ENCODE assay signal across 18 cellular contexts in genomic region chr1:200893411-200893901, GRCh38. TPM values are rescaled to one million over a fixed set of nuclear protein-coding genes. Genes with fewer than 3 reads are reported as not detected.
DNase-seq lines count a peak whose midpoint lies in the region; ATAC-seq and TF ChIP-seq lines count a peak whose summit lies in the region.
"Had no signal": no experiment of that assay in that cellular context is flagged by ENCODE, and none has a peak within 500 bp of the region (broad histone marks: within the 10 kb centered on the region; RNA-seq: fewer than 3 reads in every experiment).

No MANE protein-coding gene starts in this region.

- H3K36me3 ChIP-seq in HUES64 (ENCODE audit: insufficient read depth, low read length) (peaks cover 12% of the 10 kb centered on the region), body of pancreas (replicated peaks in 1 of 2; ENCODE audit: insufficient read depth in 1 of 2, low read depth in 2 of 2) (no peaks in the 10 kb centered on the region), smooth muscle cell (ENCODE audit: low read depth) (no peaks in the 10 kb centered on the region)
- H3K36me3 ChIP-seq: esophagus muscularis mucosa, MG63 had no signal

- H3K4me1 ChIP-seq in HUES64 (ENCODE audit: insufficient read depth, low read length), result peaks cover 60% of the 10 kb centered on the region
- peaks cover 54% of the 10 kb centered on the region for H3K4me1 ChIP-seq in body of pancreas
- H3K4me1 ChIP-seq in smooth muscle cell (ENCODE audit: low read depth), result peaks cover 43% of the 10 kb centered on the region

- intact Hi-C loops in body of pancreas (cut with DNase I), result no loop called here
- intact Hi-C loops in left colon (cut with DNase I, micrococcal nuclease), result no loop called here

- H3K9me3 ChIP-seq in HUES64 (ENCODE audit: insufficient read depth, low read depth, low read length) (no peaks in the 10 kb centered on the region), body of pancreas (no peaks in the 10 kb centered on the region), smooth muscle cell (replicated peaks; ENCODE audit: low read depth) (no peaks in the 10 kb centered on the region)
- H3K9me3 ChIP-seq: esophagus muscularis mucosa, MG63 had no signal

- no peak for TF ChIP-seq CTCF in body of pancreas (IDR thresholded peaks at IDR 0.05)
- no peak for TF ChIP-seq CTCF in smooth muscle cell (IDR thresholded peaks at IDR 0.05; ENCODE audit: borderline replicate concordance, insufficient read depth, poor library complexity, severe bottlenecking)

- peaks cover 13% of the 10 kb centered on the region for H4K20me1 ChIP-seq in smooth muscle cell (ENCODE audit: low read depth)

- no peaks in the 10 kb centered on the region for H3K27me3 ChIP-seq in HUES64 (ENCODE audit: insufficient read depth, low read length)
- no peaks in the 10 kb centered on the region for H3K27me3 ChIP-seq in body of pancreas
- H3K27me3 ChIP-seq in smooth muscle cell (ENCODE audit: low read depth), result no peaks in the 10 kb centered on the region

- H3F3A ChIP-seq in smooth muscle cell (ENCODE audit: low read depth), result peaks cover 8% of the 10 kb centered on the region

- H3K27ac ChIP-seq in HUES64 (ENCODE audit: low read depth, low read length) (peak overlapping the region; percentile 34; the same call in 1 of the 2 replicates), body of pancreas (peak overlapping the region in 3 of 4 donors; percentile 91 to 96 (median 93)), smooth muscle cell (ENCODE audit: low read depth) (no peak overlapping the region)
- H3K27ac ChIP-seq: C4-2B, esophagus muscularis mucosa had no signal

- ATAC-seq in body of pancreas (no peak), left colon (peak; percentile 21)

- TF ChIP-seq POLR2A in body of pancreas (IDR thresholded peaks at IDR 0.05), result no peak

- DNase-seq in body of pancreas (no peak), left colon (peak; percentile 44 to 62), smooth muscle cell (lab: John Stamatoyannopoulos, UW; ENCODE audit: unreplicated experiment) (no peak), NCI-H1048 (lab: John Stamatoyannopoulos, UW) (no peak), NCI-H748 treated with DMSO at 0.1 percent for 48 hours (lab: John Stamatoyannopoulos, UW) (no peak), Ammon's horn (ENCODE audit: low spot score) (no peak), NCI-H1092 treated with DMSO at 0.1 percent for 48 hours (lab: John Stamatoyannopoulos, UW) (no peak)
- DNase-seq: activated B cell treated with CpG ODN at 0.5 μM for 24 hours; activated CD8-positive, alpha-beta memory T cell treated with anti-CD3 and anti-CD28 coated beads, Interleukin-2, amount 50 U/mL, for 4 hours; activated naive CD8-positive, alpha-beta T cell treated with anti-CD3 and anti-CD28 coated beads for 36 hours; central memory CD4-positive, alpha-beta T cell; EL; MG63; stimulated activated CD4-positive, alpha-beta T cell treated with anti-CD3 and anti-CD28 coated beads, Interleukin-4, amount 100 ng/mL, for 24 hours; stimulated activated naive CD4-positive, alpha-beta T cell treated with Interleukin-2 at 50 U/mL for 16 hours had no signal

- peak overlapping the region; percentile 23; the same call in 1 of the 2 replicates for H3K9ac ChIP-seq in HUES64 (ENCODE audit: low read depth, low read length)
- no peak overlapping the region for H3K9ac ChIP-seq in smooth muscle cell (ENCODE audit: low read depth)

- peaks cover 9% of the 10 kb centered on the region for H3K79me2 ChIP-seq in smooth muscle cell (ENCODE audit: low read depth)

- H3K4me3 ChIP-seq in HUES64 (ENCODE audit: low read length) (peak overlapping the region; percentile 84), body of pancreas (no peak overlapping the region), smooth muscle cell (peak overlapping the region; percentile 73)
- H3K4me3 ChIP-seq: esophagus muscularis mucosa, MG63 had no signal

- H3K4me2 ChIP-seq in smooth muscle cell, result peak overlapping the region; percentile 75

- WGBS in HUES64, result 17% methylated on average over 6 of the region's 6 CpGs
- 73 to 75% methylated on average over 6 of the region's 6 CpGs for WGBS in body of pancreas, 2 donors
- WGBS in smooth muscle cell (ENCODE audit: low lambda C conversion rate), result 49% methylated on average over 6 of the region's 6 CpGs

- no peak overlapping the region for H2AFZ ChIP-seq in smooth muscle cell (ENCODE audit: low read depth)

RNA-seq across cellular contexts. Expression of gene INAVA, which starts 1.2 kb away (rescaled TPM):
- 35.2 TPM for polyA plus RNA-seq in HUES64 (2013, experiment 1 of 2)
- polyA plus RNA-seq in HUES64 (2013, experiment 2 of 2), result 30.7 TPM
- total RNA-seq in body of pancreas (10 to 100 TPM; 22.1 to 30.7 TPM), left colon (100 to 1,000 TPM; 172 to 195 TPM), smooth muscle cell (9.5 and 16.9 TPM in 2 replicates)
- polyA plus RNA-seq in smooth muscle cell, result 10.1 and 14.9 TPM in 2 replicates

RNA-seq across cellular contexts. Expression of gene GPR25, which starts 20.7 kb away (rescaled TPM):
- polyA plus RNA-seq in HUES64 (2013, experiment 1 of 2), result not detected
- not detected for polyA plus RNA-seq in HUES64 (2013, experiment 2 of 2)
- total RNA-seq in body of pancreas (1 to 10 TPM in 1 of 2 donors, not detected in 1; 1.3 TPM), left colon (under 1 TPM in 1 of 2 donors, not detected in 1; 0.64 TPM), smooth muscle cell (not detected in 2 replicates)
- polyA plus RNA-seq in smooth muscle cell, result not detected in 2 replicates
- total RNA-seq: activated naive CD8-positive, alpha-beta T cell treated with anti-CD3 and anti-CD28 coated beads for 36 hours; esophagus muscularis mucosa had no signal

Comparison
In these comparisons a context has a peak if more than half of its experiments do, and no peak if none do; other contexts are left out.
1. H3K4me3 ChIP-seq: peak in HUES64 (single experiment) and smooth muscle cell (single experiment); none in body of pancreas (0 of 2).
2. DNase-seq: peak in left colon (2 of 2); none in body of pancreas (0 of 4), smooth muscle cell (single experiment), NCI-H1048 (single experiment), NCI-H748 treated with DMSO at 0.1 percent for 48 hours (single experiment), Ammon's horn (single experiment) and NCI-H1092 treated with DMSO at 0.1 percent for 48 hours (single experiment).